Comparison of ENCODE assay signal across 10 cellular contexts in genomic region chr12:79424109-79424721, GRCh38.
A peak's percentile ranks its signal among the peaks of the same experiment; 100 is the strongest.
DNase-seq lines count a peak whose midpoint lies in the region; ATAC-seq and TF ChIP-seq lines count a peak whose summit lies in the region.
"Had no signal": no experiment of that assay in that cellular context is flagged by ENCODE, and none has a peak within 500 bp of the region (broad histone marks: within the 10 kb centered on the region; RNA-seq: fewer than 3 reads in every experiment).

No MANE protein-coding gene starts in this region.

- H3K36me3 ChIP-seq in neuronal stem cell (replicated peaks in 1 of 2; ENCODE audit: control insufficient read depth in 2 of 2, insufficient read depth in 2 of 2, low read length in 2 of 2): no peaks in the 10 kb centered on the region
- H3K36me3 ChIP-seq in mucosa of descending colon (ENCODE audit: low read depth): no peaks in the 10 kb centered on the region
- no peaks in the 10 kb centered on the region for H3K36me3 ChIP-seq in WERI-Rb-1
- H3K36me3 ChIP-seq: left ventricle myocardium inferior had no signal

- peaks cover 16% of the 10 kb centered on the region for H3K36me3 Mint-ChIP-seq in Calu3 (ENCODE audit: insufficient read depth, unreplicated experiment)

- H3K27ac Mint-ChIP-seq in Calu3 (ENCODE audit: unreplicated experiment): peak overlapping the region; percentile 89
- H3K27ac Mint-ChIP-seq: activated B cell treated with CpG ODN at 0.5 μM for 24 hours had no signal

- H3K9me3 Mint-ChIP-seq in Calu3 (ENCODE audit: low read depth, unreplicated experiment): no peaks in the 10 kb centered on the region
- H3K9me3 Mint-ChIP-seq: activated B cell treated with CpG ODN at 0.5 μM for 24 hours had no signal

- DNase-seq in Calu3: peak; percentile 34
- peak; percentile 37 for DNase-seq in NCI-H2227 (lab: John Stamatoyannopoulos, UW; ENCODE audit: unreplicated experiment)
- DNase-seq in choroid plexus epithelial cell (ENCODE audit: low read depth): peak; percentile 98
- DNase-seq in neuronal stem cell (ENCODE audit: low spot score): peak; percentile 27
- DNase-seq in mucosa of descending colon: no peak
- DNase-seq in WERI-Rb-1: no peak
- DNase-seq: activated B cell treated with CpG ODN at 0.5 μM for 24 hours, left ventricle myocardium inferior had no signal

- CTCF ChIA-PET in Calu3 (lab: Charles Lee): interaction anchor here (1.8 kb wide), 1 partner anchor 123 kb away, joined by 13 read pairs; no protein-coding TSS in a partner anchor

- peaks cover 8 to 11% of the 10 kb centered on the region in 2 donors for H3K4me1 ChIP-seq in neuronal stem cell (ENCODE audit: control insufficient read depth in 2 of 2, insufficient read depth in 1 of 2, low read depth in 1 of 2, low read length in 2 of 2)
- H3K4me1 ChIP-seq in mucosa of descending colon (ENCODE audit: low read depth): peaks cover 5% of the 10 kb centered on the region

- H3K27ac ChIP-seq in neuronal stem cell (replicated peaks; ENCODE audit: low read length) (no peak overlapping the region), WERI-Rb-1 (no peak overlapping the region)
- H3K27ac ChIP-seq: left ventricle myocardium inferior had no signal

- H3K14ac ChIP-seq in neuronal stem cell (ENCODE audit: low read length): no peak overlapping the region

- no peak overlapping the region for H3K9ac ChIP-seq in neuronal stem cell (ENCODE audit: low read depth, low read length, poor library complexity)

- H3K27me3 ChIP-seq in neuronal stem cell (ENCODE audit: control insufficient read depth in 3 of 3, insufficient read depth in 3 of 3, low read depth in 1 of 3, low read length in 3 of 3): no peaks in the 10 kb centered on the region
- H3K27me3 ChIP-seq in WERI-Rb-1 (ENCODE audit: insufficient read depth, low read depth, severe bottlenecking): no peaks in the 10 kb centered on the region

- H3K79me1 ChIP-seq in neuronal stem cell (ENCODE audit: low read depth, low read length): no peaks in the 10 kb centered on the region

- H2BK120ac ChIP-seq in neuronal stem cell (ENCODE audit: low read depth, low read length): no peak overlapping the region

- peaks cover 83% of the 10 kb centered on the region for H3K4me1 Mint-ChIP-seq in Calu3 (ENCODE audit: low read depth, unreplicated experiment)
- H3K4me1 Mint-ChIP-seq: activated B cell treated with CpG ODN at 0.5 μM for 24 hours had no signal

- H3K4me3 ChIP-seq in choroid plexus epithelial cell (ENCODE audit: low read depth, low read length): no peak overlapping the region
- no peak overlapping the region for H3K4me3 ChIP-seq in neuronal stem cell (ENCODE audit: low read length in 2 of 2)
- no peak overlapping the region for H3K4me3 ChIP-seq in mucosa of descending colon
- H3K4me3 ChIP-seq in WERI-Rb-1 (ENCODE audit: low read depth, low read length): no peak overlapping the region
- H3K4me3 ChIP-seq: left ventricle myocardium inferior had no signal

- H2AK5ac ChIP-seq in neuronal stem cell (ENCODE audit: low read depth, low read length): no peak overlapping the region

- no peak overlapping the region for H3K23ac ChIP-seq in neuronal stem cell (ENCODE audit: low read depth, low read length, poor library complexity)

- no peak overlapping the region for H2BK15ac ChIP-seq in neuronal stem cell (ENCODE audit: low read length)

- no peak overlapping the region for H3K4me2 ChIP-seq in neuronal stem cell (ENCODE audit: insufficient read depth, low read length, poor library complexity, severe bottlenecking)

- H2BK5ac ChIP-seq in neuronal stem cell (ENCODE audit: low read length): no peak overlapping the region

- H3K18ac ChIP-seq in neuronal stem cell (ENCODE audit: low read length): no peak overlapping the region

- no peak overlapping the region for H2AFZ ChIP-seq in neuronal stem cell (ENCODE audit: low read length)

- H3K4me3 Mint-ChIP-seq in Calu3 (ENCODE audit: low read depth, unreplicated experiment): peak overlapping the region; percentile 27
- H3K4me3 Mint-ChIP-seq: activated B cell treated with CpG ODN at 0.5 μM for 24 hours had no signal

- no peak overlapping the region for H3K4ac ChIP-seq in neuronal stem cell (ENCODE audit: low read length)

- no peak overlapping the region for H4K8ac ChIP-seq in neuronal stem cell (ENCODE audit: low read depth, low read length)

- no peaks in the 10 kb centered on the region for H3K9me3 ChIP-seq in neuronal stem cell (replicated peaks in 1 of 2; ENCODE audit: control insufficient read depth in 2 of 2, insufficient read depth in 1 of 2, low read depth in 1 of 2, low read length in 2 of 2)
- H3K9me3 ChIP-seq in mucosa of descending colon: no peaks in the 10 kb centered on the region
- H3K9me3 ChIP-seq in WERI-Rb-1 (ENCODE audit: severe bottlenecking): no peaks in the 10 kb centered on the region
- H3K9me3 ChIP-seq: left ventricle myocardium inferior had no signal

- BruUV-seq in Calu3 (replicated peaks; lab: Mats Ljungman, UMichigan): no TSS peak

- intact Hi-C loops in Calu3 (cut with micrococcal nuclease; ENCODE audit: unreplicated experiment) (loop anchor here (1.0 to 5.0 kb wide), 2 partner anchors 123 to 508 kb away; no protein-coding TSS in a partner anchor), mucosa of descending colon (cut with DNase I, micrococcal nuclease) (no loop called here)

- H4K91ac ChIP-seq in neuronal stem cell (ENCODE audit: low read depth, low read length, poor library complexity): no peak overlapping the region

- no peak overlapping the region for H2BK12ac ChIP-seq in neuronal stem cell (ENCODE audit: low read length)

- no peak for TF ChIP-seq CTCF in Calu3 (IDR thresholded peaks at IDR 0.05; ENCODE audit: unreplicated experiment)
- no peak for TF ChIP-seq CTCF in choroid plexus epithelial cell (conservative IDR thresholded peaks at IDR 0.05; ENCODE audit: low read depth, low read length)
- no peak for TF ChIP-seq CTCF in mucosa of descending colon (IDR thresholded peaks at IDR 0.05)
- no peak for TF ChIP-seq CTCF in WERI-Rb-1 (IDR thresholded peaks at IDR 0.05; ENCODE audit: low read depth, low read length)

- no peaks in the 10 kb centered on the region for H3K27me3 Mint-ChIP-seq in Calu3 (ENCODE audit: unreplicated experiment)
- H3K27me3 Mint-ChIP-seq: activated B cell treated with CpG ODN at 0.5 μM for 24 hours had no signal

- no CpG with 5 or more reads among the region's 2 CpGs for WGBS in neuronal stem cell (ENCODE audit: extremely low coverage in 2 of 2, insufficient read length in 2 of 2, insufficient replicate concordance in 1 of 2), 2 donors

- ATAC-seq in GM18498 (IDR thresholded peaks at IDR 0.05; ENCODE audit: unreplicated experiment) (no peak), mucosa of descending colon (no peak), GM18502 (IDR thresholded peaks at IDR 0.05; ENCODE audit: poor library complexity, unreplicated experiment) (no peak)

Comparison
In these comparisons a context has a peak if more than half of its experiments do, and no peak if none do; other contexts are left out.
1. DNase-seq: peak in Calu3 (single experiment), NCI-H2227 (single experiment), choroid plexus epithelial cell (single experiment) and neuronal stem cell (single experiment); none in mucosa of descending colon (0 of 3) and WERI-Rb-1 (single experiment).